In the genomic region with DNA sequence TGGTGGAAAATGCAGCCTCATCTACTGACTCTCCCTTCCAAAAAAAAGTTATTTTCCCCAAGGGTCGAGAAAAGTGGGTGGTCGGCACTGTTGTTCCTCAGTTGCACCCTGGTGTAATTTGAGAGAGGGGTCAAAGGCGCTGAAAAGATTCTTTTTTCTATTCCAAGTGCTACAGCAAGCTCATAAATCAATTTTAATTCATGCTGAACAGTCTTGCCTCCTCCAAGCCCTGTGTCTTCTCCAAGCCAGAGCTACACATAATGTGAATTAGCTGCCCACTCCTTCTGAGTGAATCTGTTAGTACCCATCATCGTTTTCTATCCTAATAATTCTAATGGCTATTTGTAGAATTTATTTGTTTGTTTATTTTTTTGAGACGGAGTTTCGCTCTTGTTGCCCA, we compare ENCODE assay signal across 1 cellular context.
TF ChIP-seq lines count a peak whose summit lies in the region.

No MANE protein-coding gene starts in this region.

TF ChIP-seq in IMR-90, 13 proteins besides CTCF, POLR2A, EP300 and RAD21 (continued from another document):
- TF ChIP-seq, protein P1, sequence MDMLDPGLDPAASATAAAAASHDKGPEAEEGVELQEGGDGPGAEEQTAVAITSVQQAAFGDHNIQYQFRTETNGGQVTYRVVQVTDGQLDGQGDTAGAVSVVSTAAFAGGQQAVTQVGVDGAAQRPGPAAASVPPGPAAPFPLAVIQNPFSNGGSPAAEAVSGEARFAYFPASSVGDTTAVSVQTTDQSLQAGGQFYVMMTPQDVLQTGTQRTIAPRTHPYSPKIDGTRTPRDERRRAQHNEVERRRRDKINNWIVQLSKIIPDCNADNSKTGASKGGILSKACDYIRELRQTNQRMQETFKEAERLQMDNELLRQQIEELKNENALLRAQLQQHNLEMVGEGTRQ (IDR thresholded peaks at IDR 0.05; ENCODE audit: low read depth, low read length): no peak
- TF ChIP-seq MXI1 (IDR thresholded peaks at IDR 0.05; ENCODE audit: borderline replicate concordance, low read depth, low read length): no peak
- TF ChIP-seq NFE2L2 (IDR thresholded peaks at IDR 0.05; ENCODE audit: low read depth, low read length): no peak
- TF ChIP-seq CHD1 (IDR thresholded peaks at IDR 0.05; ENCODE audit: low read depth, low read length): no peak
- no peak for TF ChIP-seq FOS (IDR thresholded peaks at IDR 0.05; ENCODE audit: low read depth, low read length)
